Comparison of ENCODE assay signal across 8 cellular contexts in genomic region chr22:38413085-38414008, GRCh38. TPM values are rescaled to one million over a fixed set of nuclear protein-coding genes. Genes with fewer than 3 reads are reported as not detected.
DNase-seq lines count a peak whose midpoint lies in the region; ATAC-seq, FAIRE-seq and TF ChIP-seq lines count a peak whose summit lies in the region.

No MANE protein-coding gene starts in this region.

- POLR2A ChIA-PET in HCT116 (lab: Charles Lee) = no interaction called here

- intact Hi-C loops in HCT116 (cut with micrococcal nuclease) = no loop called here
- intact Hi-C loops in right cardiac atrium (cut with DNase I) = loop anchor here in 2 of 4 donors (5.0 to 10.0 kb wide), 3 partner anchors 51 to 161 kb away; partner anchors contain the start of genes DMC1 (in 2 of the 2) and KDELR3 (in 1 of the 2)

- FAIRE-seq in D721Med (lab: Jason Lieb, UNC) (no peak), HTR-8/SVneo (lab: Jason Lieb, UNC) (no peak)

- no peak overlapping the region for H2AFZ ChIP-seq in HCT116 (ENCODE audit: low read depth, low read length, poor library complexity, severe bottlenecking)

- H3K36me3 ChIP-seq in HCT116 (ENCODE audit: control insufficient read depth in 1 of 2, insufficient read depth in 2 of 2, low read length in 2 of 2) (no peaks in the 10 kb centered on the region), SJCRH30 (no peaks in the 10 kb centered on the region), stomach smooth muscle (ENCODE audit: control insufficient read depth in 2 of 2, insufficient read depth in 2 of 2, low read length in 2 of 2) (no peaks in the 10 kb centered on the region)

- ATAC-seq in HCT116 (no peak; the same call in 1 of the 2 replicates), right cardiac atrium (peak; percentile 8 to 28)

- no peaks in the 10 kb centered on the region for H4K20me1 ChIP-seq in HCT116 (ENCODE audit: insufficient read depth)

- H3K9ac ChIP-seq in HCT116 (ENCODE audit: low read length) = no peak overlapping the region
- peak overlapping the region in 1 of 2 donors; percentile 15 for H3K9ac ChIP-seq in stomach smooth muscle (ENCODE audit: low read length in 2 of 2)

- BruUV-seq in HCT116 (replicated peaks; lab: Mats Ljungman, UMichigan) = no TSS peak

- no peak for TF ChIP-seq RAD21 in HCT116 (IDR thresholded peaks at IDR 0.05; ENCODE audit: low read depth)

- H3K27me3 ChIP-seq in HCT116 (ENCODE audit: insufficient read depth, low read length) (no peaks in the 10 kb centered on the region), SJCRH30 (no peaks in the 10 kb centered on the region), right cardiac atrium (ENCODE audit: control insufficient read depth, insufficient read depth) (no peaks in the 10 kb centered on the region), stomach smooth muscle (ENCODE audit: control insufficient read depth in 1 of 2, insufficient read depth in 2 of 2, low read length in 2 of 2) (peaks cover 0 to 2% of the 10 kb centered on the region in 2 donors)

- TF ChIP-seq CTCF in HCT116 (IDR thresholded peaks at IDR 0.05 in 2 of 3, conservative IDR thresholded peaks at IDR 0.05 in 1 of 3; ENCODE audit: borderline replicate concordance in 1 of 3, insufficient read depth in 1 of 3, low read depth in 2 of 3, low read length in 2 of 3) = no peak
- TF ChIP-seq CTCF in D721Med (IDR thresholded peaks at IDR 0.05; ENCODE audit: insufficient read depth, missing control alignments) = no peak

- no peak overlapping the region for H3K27ac ChIP-seq in HCT116 (ENCODE audit: low read depth, low read length)
- no peak overlapping the region for H3K27ac ChIP-seq in SJCRH30
- H3K27ac ChIP-seq in right cardiac atrium (ENCODE audit: low read length) = peak overlapping the region; percentile 37
- no peak overlapping the region for H3K27ac ChIP-seq in stomach smooth muscle (ENCODE audit: low read length)

- peaks cover 5 to 18% of the 10 kb centered on the region in 2 experiments; a peak in 3 of 4 replicates for H3K4me1 ChIP-seq in HCT116 (ENCODE audit: control insufficient read depth in 1 of 2, insufficient read depth in 2 of 2, low read length in 2 of 2)
- peaks cover 14% of the 10 kb centered on the region for H3K4me1 ChIP-seq in SJCRH30
- peaks cover 3% of the 10 kb centered on the region for H3K4me1 ChIP-seq in right cardiac atrium (ENCODE audit: control insufficient read depth, insufficient read depth, low read length)
- H3K4me1 ChIP-seq in stomach smooth muscle (ENCODE audit: control insufficient read depth, insufficient read depth, low read length) = peaks cover 10% of the 10 kb centered on the region

- H3K9me2 ChIP-seq in HCT116 (ENCODE audit: insufficient read depth) = no peaks in the 10 kb centered on the region

- CTCF ChIA-PET in HCT116 (lab: Charles Lee) = interaction anchor here (1.0 to 1.8 kb wide), 4 partner anchors 11 to 157 kb away, joined by 3 to 5 read pairs (median 4); partner anchors contain the start of gene DMC1

- RAD21 ChIA-PET in HCT116 (lab: Charles Lee; ENCODE audit: low non-redundant PET in 1 of 2, low total read pairs in 2 of 2, uncharacterized antibody in 2 of 2, unreplicated experiment in 2 of 2) = no interaction called here

- no peak for DNase-seq in HCT116 (ENCODE audit: low read depth, low spot score)
- DNase-seq in SJCRH30 = peak; percentile 35 to 50
- peak in 2 of 3 donors; percentile 78 to 80 for DNase-seq in right cardiac atrium
- no peak for DNase-seq in D721Med (ENCODE audit: insufficient read length, low spot score)
- DNase-seq in HTR-8/SVneo (ENCODE audit: insufficient read length, low spot score) = no peak
- no peak for DNase-seq in stimulated activated CD4-positive, alpha-beta T cell treated with anti-CD3 and anti-CD28 coated beads, Interleukin-2, amount 100 ng/mL, for 48 hours
- DNase-seq in KBM-7 = no peak

- H3K79me2 ChIP-seq in HCT116 (ENCODE audit: insufficient read depth, low read length) = no peaks in the 10 kb centered on the region

- 0 out of 4 replicates have a peak overlapping the region, but pooled peaks of 1 of the 2 experiments have one; percentile 50 for H3K4me3 ChIP-seq in HCT116 (replicated peaks in 1 of 2; ENCODE audit: low read depth in 1 of 2, low read length in 2 of 2)
- H3K4me3 ChIP-seq in SJCRH30 = no peak overlapping the region
- peak overlapping the region; percentile 17 for H3K4me3 ChIP-seq in right cardiac atrium (ENCODE audit: low read length)
- peak overlapping the region; percentile 49 to 62 for H3K4me3 ChIP-seq in stomach smooth muscle (ENCODE audit: low read length in 2 of 2)

- 33% methylated on average over 20 of the region's 20 CpGs for WGBS in right cardiac atrium

- no peaks in the 10 kb centered on the region for H3K9me3 ChIP-seq in HCT116 (ENCODE audit: control insufficient read depth in 1 of 2, insufficient read depth in 1 of 2, low read depth in 1 of 2, low read length in 2 of 2)
- H3K9me3 ChIP-seq in SJCRH30 (replicated peaks) = no peaks in the 10 kb centered on the region
- no peaks in the 10 kb centered on the region for H3K9me3 ChIP-seq in right cardiac atrium (ENCODE audit: control insufficient read depth, low read length)
- H3K9me3 ChIP-seq in stomach smooth muscle (ENCODE audit: control insufficient read depth in 2 of 2, low read length in 2 of 2) = no peaks in the 10 kb centered on the region

- peak overlapping the region; percentile 90 for H3K4me2 ChIP-seq in HCT116 (ENCODE audit: low read length)

- no peak for TF ChIP-seq POLR2A in HCT116 (IDR thresholded peaks at IDR 0.05; ENCODE audit: borderline replicate concordance, extremely low read depth, insufficient read depth, insufficient read length)

- in situ Hi-C loops in KBM-7 (cut with MboI; ENCODE audit: low pct_unique_long_range_greater_than_20kb, low sequenced_read_pairs) = no loop called here

TF ChIP-seq in HCT116, 20 proteins besides CTCF, POLR2A, EP300 and RAD21:
- TF ChIP-seq JUND (IDR thresholded peaks at IDR 0.05) = no peak
- no peak for TF ChIP-seq CEBPB (IDR thresholded peaks at IDR 0.05; ENCODE audit: low read depth)
- TF ChIP-seq, protein P1, sequence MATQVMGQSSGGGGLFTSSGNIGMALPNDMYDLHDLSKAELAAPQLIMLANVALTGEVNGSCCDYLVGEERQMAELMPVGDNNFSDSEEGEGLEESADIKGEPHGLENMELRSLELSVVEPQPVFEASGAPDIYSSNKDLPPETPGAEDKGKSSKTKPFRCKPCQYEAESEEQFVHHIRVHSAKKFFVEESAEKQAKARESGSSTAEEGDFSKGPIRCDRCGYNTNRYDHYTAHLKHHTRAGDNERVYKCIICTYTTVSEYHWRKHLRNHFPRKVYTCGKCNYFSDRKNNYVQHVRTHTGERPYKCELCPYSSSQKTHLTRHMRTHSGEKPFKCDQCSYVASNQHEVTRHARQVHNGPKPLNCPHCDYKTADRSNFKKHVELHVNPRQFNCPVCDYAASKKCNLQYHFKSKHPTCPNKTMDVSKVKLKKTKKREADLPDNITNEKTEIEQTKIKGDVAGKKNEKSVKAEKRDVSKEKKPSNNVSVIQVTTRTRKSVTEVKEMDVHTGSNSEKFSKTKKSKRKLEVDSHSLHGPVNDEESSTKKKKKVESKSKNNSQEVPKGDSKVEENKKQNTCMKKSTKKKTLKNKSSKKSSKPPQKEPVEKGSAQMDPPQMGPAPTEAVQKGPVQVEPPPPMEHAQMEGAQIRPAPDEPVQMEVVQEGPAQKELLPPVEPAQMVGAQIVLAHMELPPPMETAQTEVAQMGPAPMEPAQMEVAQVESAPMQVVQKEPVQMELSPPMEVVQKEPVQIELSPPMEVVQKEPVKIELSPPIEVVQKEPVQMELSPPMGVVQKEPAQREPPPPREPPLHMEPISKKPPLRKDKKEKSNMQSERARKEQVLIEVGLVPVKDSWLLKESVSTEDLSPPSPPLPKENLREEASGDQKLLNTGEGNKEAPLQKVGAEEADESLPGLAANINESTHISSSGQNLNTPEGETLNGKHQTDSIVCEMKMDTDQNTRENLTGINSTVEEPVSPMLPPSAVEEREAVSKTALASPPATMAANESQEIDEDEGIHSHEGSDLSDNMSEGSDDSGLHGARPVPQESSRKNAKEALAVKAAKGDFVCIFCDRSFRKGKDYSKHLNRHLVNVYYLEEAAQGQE (IDR thresholded peaks at IDR 0.05; ENCODE audit: low read depth) = no peak
TF ChIP-seq in HCT116: peak in this region for 0.

RNA-seq across cellular contexts. Expression of gene KCNJ4, which starts 41.7 kb away (rescaled TPM):
- total RNA-seq in HCT116 (2021; ENCODE audit: unreplicated experiment) = not detected
- 0.02 and 0.05 TPM in 2 replicates for polyA plus RNA-seq in HCT116 (2012)
- total RNA-seq in SJCRH30 (2014; rRNA removed; shearing (Covaris generic)) = 0.04 and 0.25 TPM in 2 replicates
- 10 to 100 TPM; 15.7 to 40.5 (median 31.3) TPM for total RNA-seq in right cardiac atrium
- polyA plus RNA-seq in right cardiac atrium = 40.4 TPM

RNA-seq across cellular contexts. Expression of gene KDELR3, which starts 54.5 kb away (rescaled TPM):
- total RNA-seq in HCT116 (2021; ENCODE audit: unreplicated experiment) (33.1 TPM), right cardiac atrium (1 to 10 TPM; 5.0 to 8.3 (median 7.4) TPM)
- polyA plus RNA-seq in HCT116 (2012) = 29.9 and 33.2 TPM in 2 replicates
- 2.2 and 2.3 TPM in 2 replicates for total RNA-seq in SJCRH30 (2014; rRNA removed; shearing (Covaris generic))
- 7.9 TPM for polyA plus RNA-seq in right cardiac atrium

Comparison
In these comparisons a context has a peak if more than half of its experiments do, and no peak if none do; other contexts are left out.
1. DNase-seq: peak in SJCRH30 (2 of 2) and right cardiac atrium (2 of 3); none in HCT116 (single experiment), D721Med (single experiment), HTR-8/SVneo (single experiment), stimulated activated CD4-positive, alpha-beta T cell treated with anti-CD3 and anti-CD28 coated beads, Interleukin-2, amount 100 ng/mL, for 48 hours (0 of 2) and KBM-7 (single experiment).
2. RNA of gene KCNJ4, which starts 41.7 kb away (total RNA-seq): 15.7 to 40.5 TPM in right cardiac atrium; not detected in HCT116 (single experiment) and 0.04 to 0.25 TPM in SJCRH30; every median in the first group is over 10 times any median in the second.